Comparison of ENCODE assay signal across 8 cellular contexts in genomic region chrX:54921427-54922021, GRCh38. TPM values are rescaled to one million over a fixed set of nuclear protein-coding genes. Genes with fewer than 3 reads are reported as not detected.
DNase-seq lines count a peak whose midpoint lies in the region; ATAC-seq and TF ChIP-seq lines count a peak whose summit lies in the region.

No MANE protein-coding gene starts in this region.

- WGBS in heart right ventricle, 2 donors, result 0 to 2% methylated on average over 24 to 29 of the region's 29 CpGs
- WGBS in trophoblast cell (ENCODE audit: extremely low coverage, insufficient coverage, insufficient read length), result no CpG with 5 or more reads among the region's 29 CpGs
- 2 to 38% methylated on average over 21 to 29 of the region's 29 CpGs for WGBS in tibial nerve, 2 donors

- H3K4me3 Mint-ChIP-seq in activated naive CD8-positive, alpha-beta T cell treated with anti-CD3 and anti-CD28 coated beads, Interleukin-2, amount 10 ng/mL, durations not matched to agents 7 days and 5 days, result peak overlapping the region; percentile 94

- no peak overlapping the region for H2BK5ac ChIP-seq in trophoblast cell (ENCODE audit: low read depth, low read length, poor library complexity)

- peak overlapping the region; percentile 84 for H3K27ac Mint-ChIP-seq in activated naive CD8-positive, alpha-beta T cell treated with anti-CD3 and anti-CD28 coated beads, Interleukin-2, amount 10 ng/mL, durations not matched to agents 7 days and 5 days

- peak overlapping the region; percentile 66 for H4K91ac ChIP-seq in trophoblast cell (ENCODE audit: low read depth, low read length)

- no peak overlapping the region for H3K18ac ChIP-seq in trophoblast cell (ENCODE audit: low read length)

- no peaks in the 10 kb centered on the region for H3K79me2 ChIP-seq in trophoblast cell (ENCODE audit: control insufficient read depth, insufficient read depth, low read length, poor library complexity)

- peak overlapping the region; percentile 85 for H3K9ac ChIP-seq in trophoblast cell (ENCODE audit: low read length)

- H3K27ac ChIP-seq in Peyer's patch (no peak overlapping the region), heart right ventricle (peak overlapping the region in 1 of 10 donors; percentile 43), trophoblast cell (ENCODE audit: low read depth, low read length) (no peak overlapping the region), tibial nerve (peak overlapping the region in 3 of 4 donors; percentile 18 to 74 (median 19))

- POLR2A ChIA-PET in activated naive CD8-positive, alpha-beta T cell treated with anti-CD3 and anti-CD28 coated beads, Interleukin-2, amount 10 ng/mL, durations not matched to agents 7 days and 5 days (lab: Charles Lee), result interaction anchor here (0.7 to 1.1 kb wide), 4 partner anchors 78 to 1837 kb away, joined by 3 to 4 read pairs (median 3); partner anchors contain the start of gene APEX2

- peak; percentile 74 for ATAC-seq in HG02973 (IDR thresholded peaks at IDR 0.05; ENCODE audit: unreplicated experiment)
- peak; percentile 76 for ATAC-seq in activated naive CD8-positive, alpha-beta T cell treated with anti-CD3 and anti-CD28 coated beads, Interleukin-2, amount 10 ng/mL, durations not matched to agents 7 days and 5 days (ENCODE audit: low read depth)
- ATAC-seq in heart right ventricle, result peak; percentile 47 to 95 (median 85)
- ATAC-seq in GM21825 (IDR thresholded peaks at IDR 0.05; ENCODE audit: unreplicated experiment), result no peak

- H3K4me1 ChIP-seq in Peyer's patch (no peaks in the 10 kb centered on the region), heart right ventricle (no peaks in the 10 kb centered on the region), trophoblast cell (ENCODE audit: control insufficient read depth in 1 of 2, insufficient read depth in 2 of 2, low read length in 2 of 2) (peaks cover 0 to 4% of the 10 kb centered on the region in 2 experiments), tibial nerve (peaks cover 0 to 4% (median 0%) of the 10 kb centered on the region in 4 donors)

- H4K12ac ChIP-seq in trophoblast cell (ENCODE audit: low read depth, low read length), result no peak overlapping the region

- no peaks in the 10 kb centered on the region for H3K27me3 ChIP-seq in Peyer's patch
- peaks cover 0 to 11% (median 0%) of the 10 kb centered on the region in 7 donors for H3K27me3 ChIP-seq in heart right ventricle
- no peaks in the 10 kb centered on the region for H3K27me3 ChIP-seq in trophoblast cell (ENCODE audit: insufficient read depth, low read length)
- H3K27me3 ChIP-seq in tibial nerve, result no peaks in the 10 kb centered on the region

- H3K79me1 ChIP-seq in trophoblast cell (ENCODE audit: low read length), result peaks cover 2% of the 10 kb centered on the region

- intact Hi-C loops in heart right ventricle (cut with DNase I), result no loop called here

- no peak overlapping the region for H2BK12ac ChIP-seq in trophoblast cell (ENCODE audit: low read length)

- H3K9me3 ChIP-seq in Peyer's patch (no peaks in the 10 kb centered on the region), heart right ventricle (no peaks in the 10 kb centered on the region), trophoblast cell (ENCODE audit: insufficient read depth, low read depth, low read length) (no peaks in the 10 kb centered on the region), tibial nerve (no peaks in the 10 kb centered on the region)

- H3K27me3 Mint-ChIP-seq in activated naive CD8-positive, alpha-beta T cell treated with anti-CD3 and anti-CD28 coated beads, Interleukin-2, amount 10 ng/mL, durations not matched to agents 7 days and 5 days, result peaks cover under 1% of the 10 kb centered on the region

- H3K4ac ChIP-seq in trophoblast cell (ENCODE audit: low read depth, low read length), result no peak overlapping the region

- H3K23ac ChIP-seq in trophoblast cell (ENCODE audit: low read length), result no peak overlapping the region

- TF ChIP-seq EP300 in tibial nerve (IDR thresholded peaks at IDR 0.05), result peak in 1 of 2 donors; percentile 12

- no peak overlapping the region for H2AK5ac ChIP-seq in trophoblast cell (ENCODE audit: low read length)

- no peaks in the 10 kb centered on the region for H3K9me3 Mint-ChIP-seq in activated naive CD8-positive, alpha-beta T cell treated with anti-CD3 and anti-CD28 coated beads, Interleukin-2, amount 10 ng/mL, durations not matched to agents 7 days and 5 days

- H3K4me3 ChIP-seq in Peyer's patch (peak overlapping the region; percentile 31 to 47 (median 38)), heart right ventricle (peak overlapping the region; percentile 10 to 58 (median 52)), trophoblast cell (ENCODE audit: low read depth, low read length) (peak overlapping the region; percentile 89), tibial nerve (peak overlapping the region; percentile 25 to 62 (median 45))

- DNase-seq in EH (ENCODE audit: low read depth) (peak; percentile 66), Peyer's patch (peak in 2 of 3 donors; percentile 29 to 65), heart right ventricle (peak; percentile 61 to 65), trophoblast cell (peak in 1 of 2 donors; percentile 21), tibial nerve (ENCODE audit: low spot score in 2 of 2) (peak; percentile 29 to 31)
- DNase-seq in activated naive CD8-positive, alpha-beta T cell treated with anti-CD3 and anti-CD28 coated beads, Interleukin-2, amount 10 ng/mL, durations not matched to agents 7 days and 5 days, result peak; percentile 63

- no peak for TF ChIP-seq POLR2A in Peyer's patch (IDR thresholded peaks at IDR 0.05)
- TF ChIP-seq POLR2A in tibial nerve (IDR thresholded peaks at IDR 0.05), result no peak

- TF ChIP-seq CTCF in Peyer's patch (IDR thresholded peaks at IDR 0.05) (no peak), heart right ventricle (IDR thresholded peaks at IDR 0.05) (no peak), tibial nerve (IDR thresholded peaks at IDR 0.05) (no peak)

- no peak overlapping the region for H2BK120ac ChIP-seq in trophoblast cell (ENCODE audit: insufficient read depth, low read length, poor library complexity)

- H2AFZ ChIP-seq in trophoblast cell (ENCODE audit: insufficient read depth, low read length, poor library complexity), result peak overlapping the region; percentile 53

- no peaks in the 10 kb centered on the region for H3K36me3 ChIP-seq in Peyer's patch
- no peaks in the 10 kb centered on the region for H3K36me3 ChIP-seq in heart right ventricle
- H3K36me3 ChIP-seq in trophoblast cell (ENCODE audit: control insufficient read depth in 1 of 2, insufficient read depth in 2 of 2, low read length in 2 of 2), result peaks cover 22 to 39% of the 10 kb centered on the region in 2 experiments
- peaks cover 0 to 5% (median 0%) of the 10 kb centered on the region in 3 donors for H3K36me3 ChIP-seq in tibial nerve

- no peaks in the 10 kb centered on the region for H3K36me3 Mint-ChIP-seq in activated naive CD8-positive, alpha-beta T cell treated with anti-CD3 and anti-CD28 coated beads, Interleukin-2, amount 10 ng/mL, durations not matched to agents 7 days and 5 days

- peaks cover 10% of the 10 kb centered on the region for H3K4me1 Mint-ChIP-seq in activated naive CD8-positive, alpha-beta T cell treated with anti-CD3 and anti-CD28 coated beads, Interleukin-2, amount 10 ng/mL, durations not matched to agents 7 days and 5 days

- H3K4me2 ChIP-seq in trophoblast cell (ENCODE audit: low read length), result peak overlapping the region; percentile 97

- H4K8ac ChIP-seq in trophoblast cell (ENCODE audit: low read depth, low read length), result peak overlapping the region; percentile 68

- H3K14ac ChIP-seq in trophoblast cell (ENCODE audit: low read length), result no peak overlapping the region

RNA-seq across cellular contexts. Expression of gene TRO, which starts 0.9 kb away (rescaled TPM):
- 10 to 100 TPM in 1 of 4 donors, 1 to 10 TPM in 3; 1.4 to 14.0 (median 3.0) TPM for total RNA-seq in Peyer's patch
- 1 to 10 TPM; 3.6 to 3.9 TPM for total RNA-seq in activated naive CD8-positive, alpha-beta T cell treated with anti-CD3 and anti-CD28 coated beads, Interleukin-2, amount 10 ng/mL, durations not matched to agents 7 days and 5 days
- 1 to 10 TPM; 1.4 to 4.1 (median 3.2) TPM for total RNA-seq in heart right ventricle
- polyA plus RNA-seq in heart right ventricle, result 1 to 10 TPM; 1.9 to 5.3 TPM
- 47.8 and 48.4 TPM in 2 replicates for polyA plus RNA-seq in trophoblast cell (2013)
- total RNA-seq in tibial nerve, result 10 to 100 TPM; 14.4 to 21.0 (median 17.9) TPM

Comparison
In these comparisons a context has a peak if more than half of its experiments do, and no peak if none do; other contexts are left out.
1. H3K27ac ChIP-seq: peak in tibial nerve (3 of 4); none in Peyer's patch (0 of 4) and trophoblast cell (single experiment).
2. H3K4me3 ChIP-seq: peak in every context shown above with its lines; median percentile 89 in trophoblast cell; 52 in heart right ventricle; 45 in tibial nerve; 38 in Peyer's patch.